Comparison of ENCODE assay signal across 24 cellular contexts in the genomic region with DNA sequence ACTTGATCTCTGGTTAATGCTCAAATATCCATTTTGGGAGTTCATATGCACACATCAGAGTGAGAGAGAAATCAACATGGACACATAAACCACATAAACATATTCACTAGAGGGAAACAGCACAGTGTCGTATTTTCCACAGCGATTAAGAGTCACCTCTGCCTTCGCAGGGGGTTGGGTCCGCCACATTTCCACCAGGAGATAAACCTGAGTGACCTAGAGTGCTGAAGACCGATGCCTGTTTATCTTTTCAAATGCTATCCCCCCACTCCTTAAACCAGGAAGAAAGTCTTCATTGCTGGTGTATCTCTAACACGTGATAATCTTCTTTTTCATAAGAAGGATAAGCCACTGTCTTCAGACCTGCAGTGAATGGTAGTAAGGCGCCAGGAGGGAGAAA.
"Had no signal": no experiment of that assay in that cellular context is flagged by ENCODE, and none has a peak within 500 bp of the region (broad histone marks: within the 10 kb centered on the region; RNA-seq: fewer than 3 reads in every experiment).

No MANE protein-coding gene starts in this region.

- H3K27me3 Mint-ChIP-seq: activated B cell treated with CpG ODN at 0.5 μM for 24 hours; activated CD4-positive, alpha-beta memory T cell treated with anti-CD3 and anti-CD28 coated beads for 36 hours; activated CD8-positive, alpha-beta memory T cell treated with anti-CD3 and anti-CD28 coated beads, Interleukin-2, amount 10 ng/mL, durations not matched to agents 7 days and 5 days; activated naive CD8-positive, alpha-beta T cell treated with anti-CD3 and anti-CD28 coated beads, Interleukin-2, amount 10 ng/mL, durations not matched to agents 7 days and 5 days had no signal

- H3K27ac ChIP-seq: epithelial cell of prostate, heart left ventricle had no signal

- H3K4me3 Mint-ChIP-seq: activated B cell treated with CpG ODN at 0.5 μM for 24 hours; activated CD4-positive, alpha-beta memory T cell treated with anti-CD3 and anti-CD28 coated beads for 36 hours; activated CD8-positive, alpha-beta memory T cell treated with anti-CD3 and anti-CD28 coated beads, Interleukin-2, amount 10 ng/mL, durations not matched to agents 7 days and 5 days; activated naive CD8-positive, alpha-beta T cell treated with anti-CD3 and anti-CD28 coated beads, Interleukin-2, amount 10 ng/mL, durations not matched to agents 7 days and 5 days; neural crest cell had no signal

- ATAC-seq: activated CD8-positive, alpha-beta memory T cell treated with anti-CD3 and anti-CD28 coated beads, Interleukin-2, amount 10 ng/mL, durations not matched to agents 7 days and 5 days; SK-N-SH treated with all-trans-retinoic acid at 6 μM for 48 hours had no signal

- H3K36me3 ChIP-seq: heart left ventricle, tibial nerve had no signal

- H3K27me3 ChIP-seq: heart left ventricle, tibial nerve had no signal

- H3K9me3 Mint-ChIP-seq: activated B cell treated with CpG ODN at 0.5 μM for 24 hours; activated naive CD8-positive, alpha-beta T cell treated with anti-CD3 and anti-CD28 coated beads, Interleukin-2, amount 10 ng/mL, durations not matched to agents 7 days and 5 days; neural crest cell had no signal

- H3K4me1 Mint-ChIP-seq: activated CD8-positive, alpha-beta memory T cell treated with anti-CD3 and anti-CD28 coated beads, Interleukin-2, amount 10 ng/mL, durations not matched to agents 7 days and 5 days; activated naive CD8-positive, alpha-beta T cell treated with anti-CD3 and anti-CD28 coated beads, Interleukin-2, amount 10 ng/mL, durations not matched to agents 7 days and 5 days; neural crest cell had no signal

- H3K4me3 ChIP-seq: heart left ventricle, mucosa of descending colon, tibial nerve had no signal

- H3K9me3 ChIP-seq: heart left ventricle, mucosa of descending colon, tibial nerve had no signal

- DNase-seq: activated B cell treated with CpG ODN at 0.5 μM for 24 hours; activated CD4-positive, alpha-beta memory T cell treated with anti-CD3 and anti-CD28 coated beads for 36 hours; activated CD4-positive, alpha-beta T cell treated with anti-CD3 and anti-CD28 coated beads for 4 hours; activated CD8-positive, alpha-beta memory T cell treated with anti-CD3 and anti-CD28 coated beads, Interleukin-2, amount 10 ng/mL, durations not matched to agents 7 days and 5 days; activated naive CD4-positive, alpha-beta T cell; activated naive CD8-positive, alpha-beta T cell treated with anti-CD3 and anti-CD28 coated beads, Interleukin-2, amount 10 ng/mL, durations not matched to agents 7 days and 5 days; activated T-cell treated with anti-CD3 and anti-CD28 coated beads for 4 hours; amygdala; cortex of kidney; heart left ventricle; islet precursor cell; left cardiac atrium; mesenchymal stem cell; mucosa of descending colon; occipital lobe; small intestine; stimulated activated CD4-positive, alpha-beta T cell treated with anti-CD3 and anti-CD28 coated beads, Interleukin-2, amount 100 ng/mL, for 24 hours; stimulated activated CD8-positive, alpha-beta memory T cell treated with anti-CD3 and anti-CD28 coated beads, Interleukin-4, amount 100 ng/mL, for 48 hours; stimulated activated naive CD4-positive, alpha-beta T cell; substantia nigra had no signal

- H3K27ac Mint-ChIP-seq: activated CD4-positive, alpha-beta memory T cell treated with anti-CD3 and anti-CD28 coated beads for 36 hours; activated CD8-positive, alpha-beta memory T cell treated with anti-CD3 and anti-CD28 coated beads, Interleukin-2, amount 10 ng/mL, durations not matched to agents 7 days and 5 days; activated naive CD8-positive, alpha-beta T cell treated with anti-CD3 and anti-CD28 coated beads, Interleukin-2, amount 10 ng/mL, durations not matched to agents 7 days and 5 days had no signal
